ENCODE assay signal across 15 cellular contexts in genomic region chr1:31646259-31646960, GRCh38. TPM values are rescaled to one million over a fixed set of nuclear protein-coding genes. Genes with fewer than 3 reads are reported as not detected.
A peak's percentile ranks its signal among the peaks of the same experiment; 100 is the strongest.
DNase-seq lines count a peak whose midpoint lies in the region; ATAC-seq and TF ChIP-seq lines count a peak whose summit lies in the region.
"Had no signal": no experiment of that assay in that cellular context is flagged by ENCODE, and none has a peak within 500 bp of the region (broad histone marks: within the 10 kb centered on the region; RNA-seq: fewer than 3 reads in every experiment).

No MANE protein-coding gene starts in this region.

- H3K27ac ChIP-seq in HEK293 (ENCODE audit: extremely low read depth, low read depth, low read length) (no peak overlapping the region), osteoblast (ENCODE audit: low read depth, low read length) (peak overlapping the region; percentile 13), gastroesophageal sphincter (no peak overlapping the region)

- peaks cover 39% of the 10 kb centered on the region for H3K79me2 ChIP-seq in osteoblast (ENCODE audit: insufficient read depth, low read length)

- H3K9me3 ChIP-seq in HEK293 (ENCODE audit: control insufficient read depth, insufficient read depth, low read depth, low read length) (no peaks in the 10 kb centered on the region), osteoblast (ENCODE audit: low read depth, low read length) (no peaks in the 10 kb centered on the region), gastroesophageal sphincter (no peaks in the 10 kb centered on the region)
- H3K9me3 ChIP-seq: neutrophil, testis had no signal

- 94 to 98% methylated on average over 4 of the region's 4 CpGs for WGBS in gastroesophageal sphincter (ENCODE audit: low coverage in 1 of 2), 2 donors

- H3K4me1 Mint-ChIP-seq in activated CD4-positive, alpha-beta T cell treated with anti-CD3 and anti-CD28 coated beads for 36 hours: peaks cover 23% of the 10 kb centered on the region
- H3K4me1 Mint-ChIP-seq in brain: peaks cover 38% of the 10 kb centered on the region

- H3K27me3 Mint-ChIP-seq in activated CD4-positive, alpha-beta T cell treated with anti-CD3 and anti-CD28 coated beads for 36 hours: no peaks in the 10 kb centered on the region
- H3K27me3 Mint-ChIP-seq in brain: peaks cover 17% of the 10 kb centered on the region

- no peak for DNase-seq in activated CD4-positive, alpha-beta T cell treated with anti-CD3 and anti-CD28 coated beads for 36 hours
- DNase-seq in activated CD4-positive, alpha-beta T cell treated with anti-CD3 and anti-CD28 coated beads for 1 hour: no peak
- DNase-seq in osteoblast (ENCODE audit: insufficient read length, low spot score, missing footprints) (no peak), NK-92 (lab: John Stamatoyannopoulos, UW; ENCODE audit: unreplicated experiment) (no peak), erythroblast (lab: John Stamatoyannopoulos, UW) (no peak)
- DNase-seq: NCI-H1436 treated with DMSO at 0.1 percent for 48 hours, NCI-H526, RPMI8226, testis had no signal

- H3K4me1 ChIP-seq in HEK293 (ENCODE audit: control insufficient read depth, insufficient read depth, low read length): no peaks in the 10 kb centered on the region
- H3K4me1 ChIP-seq in osteoblast (ENCODE audit: insufficient read depth, low read length): peaks cover 65% of the 10 kb centered on the region
- H3K4me1 ChIP-seq in gastroesophageal sphincter: peaks cover 6 to 49% (median 11%) of the 10 kb centered on the region in 3 donors

- no peak for TF ChIP-seq CTCF in HEK293 (tag by site-specific recombination; IDR thresholded peaks at IDR 0.05)
- no peak for TF ChIP-seq CTCF in brain (conservative IDR thresholded peaks at IDR 0.05)
- TF ChIP-seq CTCF in osteoblast (IDR thresholded peaks at IDR 0.05; ENCODE audit: extremely low read depth, low read depth, low read length): no peak
- TF ChIP-seq CTCF in gastroesophageal sphincter (IDR thresholded peaks at IDR 0.05): no peak

- peak overlapping the region; percentile 18 for H3K4me2 ChIP-seq in osteoblast (ENCODE audit: insufficient read depth, low read length)

- CTCF ChIA-PET in activated CD4-positive, alpha-beta T cell treated with anti-CD3 and anti-CD28 coated beads for 36 hours (lab: Charles Lee): no interaction called here
- CTCF ChIA-PET in HEK293 (lab: Yijun Ruan, JAX): interaction anchor here (0.8 to 1.6 kb wide), 3 partner anchors 18 to 143 kb away, joined by 3 to 7 read pairs (median 4); no protein-coding TSS in a partner anchor

- H4K20me1 ChIP-seq in osteoblast (ENCODE audit: insufficient read depth, low read length): no peaks in the 10 kb centered on the region

- peaks cover 2% of the 10 kb centered on the region for H3K36me3 Mint-ChIP-seq in activated CD4-positive, alpha-beta T cell treated with anti-CD3 and anti-CD28 coated beads for 36 hours (ENCODE audit: low read depth)
- no peaks in the 10 kb centered on the region for H3K36me3 Mint-ChIP-seq in brain

- TF ChIP-seq POLR2A in gastroesophageal sphincter (IDR thresholded peaks at IDR 0.05) (no peak), erythroblast (IDR thresholded peaks at IDR 0.05; ENCODE audit: low read length) (no peak)

- POLR2A ChIA-PET in activated CD4-positive, alpha-beta T cell treated with anti-CD3 and anti-CD28 coated beads for 36 hours (lab: Charles Lee): no interaction called here
- POLR2A ChIA-PET in HEK293 (lab: Yijun Ruan, JAX): no interaction called here

- no peaks in the 10 kb centered on the region for H3K9me3 Mint-ChIP-seq in activated CD4-positive, alpha-beta T cell treated with anti-CD3 and anti-CD28 coated beads for 36 hours (ENCODE audit: low read depth)
- peaks cover 0 to 6% (median 2%) of the 10 kb centered on the region in 5 experiments for H3K9me3 Mint-ChIP-seq in brain

- peak overlapping the region; percentile 58 for H3K27ac Mint-ChIP-seq in activated CD4-positive, alpha-beta T cell treated with anti-CD3 and anti-CD28 coated beads for 36 hours
- H3K27ac Mint-ChIP-seq in brain: peak overlapping the region in 4 of 5 experiments; percentile 22 to 100 (median 100)

- H3K4me3 ChIP-seq in HEK293 (ENCODE audit: low read depth, low read length) (no peak overlapping the region), osteoblast (ENCODE audit: insufficient read depth, low read length) (no peak overlapping the region), gastroesophageal sphincter (no peak overlapping the region)

- peaks cover 0 to 10% of the 10 kb centered on the region in 2 experiments; a peak in 1 of 3 replicates for H3K36me3 ChIP-seq in HEK293 (ENCODE audit: control insufficient read depth in 2 of 2, insufficient read depth in 1 of 2, low read length in 2 of 2)
- H3K36me3 ChIP-seq in osteoblast (ENCODE audit: insufficient read depth, low read length): peaks cover 10% of the 10 kb centered on the region
- no peaks in the 10 kb centered on the region for H3K36me3 ChIP-seq in gastroesophageal sphincter
- H3K36me3 ChIP-seq: neutrophil had no signal

- ATAC-seq in activated CD4-positive, alpha-beta T cell treated with anti-CD3 and anti-CD28 coated beads for 36 hours: no peak
- ATAC-seq in gastroesophageal sphincter: no peak

- intact Hi-C loops in activated CD4-positive, alpha-beta T cell treated with anti-CD3 and anti-CD28 coated beads for 36 hours (cut with DNase I, micrococcal nuclease): loop anchor here in 1 of 2 experiments (10.0 kb wide), 2 partner anchors 748 to 1168 kb away; partner anchors contain the start of genes BSDC1, S100PBP and YARS1

- H3K4me3 Mint-ChIP-seq in activated CD4-positive, alpha-beta T cell treated with anti-CD3 and anti-CD28 coated beads for 36 hours: peak overlapping the region; percentile 95
- H3K4me3 Mint-ChIP-seq in brain: peak overlapping the region; percentile 95 to 100 (median 98)

- H3K27me3 ChIP-seq in osteoblast (ENCODE audit: insufficient read depth, low read length) (no peaks in the 10 kb centered on the region), gastroesophageal sphincter (no peaks in the 10 kb centered on the region)
- H3K27me3 ChIP-seq: neutrophil, testis had no signal

- no peak for TF ChIP-seq EP300 in gastroesophageal sphincter (IDR thresholded peaks at IDR 0.05)

- H2AFZ ChIP-seq in osteoblast (ENCODE audit: low read length): no peak overlapping the region

TF ChIP-seq in HEK293, 187 proteins besides CTCF, POLR2A, EP300 and RAD21:
- TF ChIP-seq ZNF280D (tag by site-specific recombination; IDR thresholded peaks at IDR 0.05) (0 out of 2 replicates have a peak, but pooled peaks have one; percentile 60), GFI1B (tag by site-specific recombination; IDR thresholded peaks at IDR 0.05) (no peak), ZNF580 (tag by site-specific recombination; IDR thresholded peaks at IDR 0.05) (peak; percentile 83), SP7 (tag by site-specific recombination; IDR thresholded peaks at IDR 0.05) (0 out of 2 replicates have a peak, but pooled peaks have one; percentile 13), ZNF146 (tag by site-specific recombination; IDR thresholded peaks at IDR 0.05) (peak; percentile 100)

RNA-seq across cellular contexts. Expression of gene PEF1, which starts 1.7 kb away (rescaled TPM):
- total RNA-seq in activated CD4-positive, alpha-beta T cell treated with anti-CD3 and anti-CD28 coated beads for 36 hours: 10 to 100 TPM; 48.8 to 59.3 TPM
- polyA plus RNA-seq in brain (ENCODE audit: insufficient read depth, low read depth, low replicate concordance): 142 TPM
- total RNA-seq in osteoblast: 75.7 and 86.5 TPM in 2 replicates
- total RNA-seq in gastroesophageal sphincter: 100 to 1,000 TPM in 1 of 4 donors, 10 to 100 TPM in 3; 71.3 to 109 (median 88.7) TPM

RNA-seq across cellular contexts. Expression of gene HCRTR1, which starts 28.9 kb away (rescaled TPM):
- total RNA-seq in activated CD4-positive, alpha-beta T cell treated with anti-CD3 and anti-CD28 coated beads for 36 hours: not detected
- polyA plus RNA-seq in brain (ENCODE audit: insufficient read depth, low read depth, low replicate concordance): not detected
- total RNA-seq in osteoblast: not detected in 2 replicates
- total RNA-seq in gastroesophageal sphincter: under 1 TPM in 3 of 4 donors, not detected in 1; 0.23 to 0.82 (median 0.67) TPM
- total RNA-seq: A172, bronchial epithelial cell had no signal

RNA-seq across cellular contexts. Expression of gene COL16A1, which starts 57.4 kb away (rescaled TPM):
- total RNA-seq in activated CD4-positive, alpha-beta T cell treated with anti-CD3 and anti-CD28 coated beads for 36 hours: under 1 TPM in 1 of 2 experiments, not detected in 1; 0.09 TPM
- 4.9 TPM for polyA plus RNA-seq in brain (ENCODE audit: insufficient read depth, low read depth, low replicate concordance)
- total RNA-seq in osteoblast: 158 and 197 TPM in 2 replicates
- total RNA-seq in gastroesophageal sphincter: 100 to 1,000 TPM in 3 of 4 donors, 10 to 100 TPM in 1; 67.2 to 169 (median 149) TPM

Comparison
In these comparisons a context has a peak if more than half of its experiments do, and no peak if none do; other contexts are left out.
1. RNA of gene COL16A1, which starts 57.4 kb away (total RNA-seq): 158 to 197 TPM in osteoblast and 67.2 to 169 TPM in gastroesophageal sphincter; 0.09 TPM in activated CD4-positive, alpha-beta T cell treated with anti-CD3 and anti-CD28 coated beads for 36 hours; every median in the first group is over 10 times any median in the second.